Comparison of ENCODE assay signal across 13 cellular contexts in the genomic region with DNA sequence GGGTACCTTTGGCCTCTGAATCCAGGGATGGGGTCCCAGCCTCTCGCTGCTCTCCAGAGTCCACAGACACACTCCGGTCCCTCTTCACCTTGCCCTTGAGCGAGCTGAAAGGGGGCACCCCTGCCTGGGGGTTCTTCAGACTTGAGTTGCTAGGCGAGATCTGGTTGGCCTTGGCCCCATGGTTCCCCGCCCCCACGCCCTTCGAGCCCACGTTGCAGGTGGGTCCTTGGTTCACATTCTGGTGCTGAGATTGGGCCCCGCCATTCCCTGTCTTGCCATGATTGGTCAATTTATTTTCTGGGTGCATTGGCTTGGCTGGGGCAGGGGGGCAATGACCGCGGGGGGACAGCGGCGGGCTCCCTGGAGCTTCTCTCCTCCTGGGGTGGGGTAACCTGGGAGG. TPM values are rescaled to one million over a fixed set of nuclear protein-coding genes. Genes with fewer than 3 reads are reported as not detected.
A peak's percentile ranks its signal among the peaks of the same experiment; 100 is the strongest.
DNase-seq lines count a peak whose midpoint lies in the region; ATAC-seq, FAIRE-seq and TF ChIP-seq lines count a peak whose summit lies in the region.
"Had no signal": no experiment of that assay in that cellular context is flagged by ENCODE, and none has a peak within 500 bp of the region (broad histone marks: within the 10 kb centered on the region; RNA-seq: fewer than 3 reads in every experiment).

No MANE protein-coding gene starts in this region.

- H3K4me1 ChIP-seq in breast epithelium (peaks cover 40 to 49% of the 10 kb centered on the region in 2 donors), H1 (replicated peaks in 1 of 4; ENCODE audit: control insufficient read depth in 3 of 4, insufficient read depth in 4 of 4, low read length in 3 of 4) (peaks cover 4 to 48% (median 40%) of the 10 kb centered on the region in 4 experiments)

- intact Hi-C loops in breast epithelium (cut with DNase I; ENCODE audit: low total_unique reads), result no loop called here
- intact Hi-C loops in MCF 10A (cut with micrococcal nuclease), result loop anchor here (5.0 kb wide), 1 partner anchor 116 kb away; a partner anchor contains a TSS
- intact Hi-C loops in natural killer cell (cut with micrococcal nuclease), result no loop called here

- H3K23me2 ChIP-seq in H1 (ENCODE audit: low read depth, low read length), result peaks cover 19% of the 10 kb centered on the region

- no peaks in the 10 kb centered on the region for H3K9me3 ChIP-seq in breast epithelium
- H3K9me3 ChIP-seq in H1 (ENCODE audit: insufficient read depth in 2 of 2, low read depth in 1 of 2, low read length in 1 of 2), result no peaks in the 10 kb centered on the region

- peaks cover 4% of the 10 kb centered on the region for H3K36me3 ChIP-seq in breast epithelium
- H3K36me3 ChIP-seq in H1 (ENCODE audit: control insufficient read depth in 2 of 4, insufficient read depth in 4 of 4, low read length in 3 of 4), result peaks cover 11 to 29% (median 22%) of the 10 kb centered on the region in 4 experiments; a peak in 7 of 8 replicates

- H3K23ac ChIP-seq in H1 (ENCODE audit: insufficient read length), result no peak overlapping the region

- peak overlapping the region; percentile 90; the same call in 1 of the 2 replicates for H2BK20ac ChIP-seq in H1 (ENCODE audit: low read length)

- 76% methylated on average over 9 of the region's 13 CpGs; no CpG with 5 or more reads in 1 of the 2 experiments for WGBS in H1 (ENCODE audit: extremely low coverage in 1 of 2, insufficient coverage in 1 of 2, insufficient read length in 1 of 2, insufficient replicate concordance in 2 of 2, low coverage in 1 of 2, low lambda C conversion rate in 2 of 2, missing lambda C conversion rate in 1 of 2), 2 experiments

- DNase-seq in breast epithelium (ENCODE audit: low spot score in 2 of 2) (no peak), MCF 10A (ENCODE audit: unreplicated experiment) (no peak), H1 (ENCODE audit: low read depth in 1 of 2, low spot score in 2 of 2) (no peak), natural killer cell (no peak), ureter (ENCODE audit: low spot score) (peak; percentile 46), caudate nucleus (lab: John Stamatoyannopoulos, UW) (no peak)
- DNase-seq in stimulated activated naive B cell treated with anti-CD40 and anti-IgM and Interleukin-4, amounts not matched to agents 10 μg/mL and 1 μg/mL and 100 μg/mL, for 72 hours, result no peak
- DNase-seq: activated T-cell treated with anti-CD3 and anti-CD28 coated beads, Interleukin-2, amount 50 U/mL, for 48 hours; AML-193; NCI-H187 treated with DMSO at 0.1 percent for 48 hours; stimulated activated naive CD8-positive, alpha-beta T cell treated with anti-CD3 and anti-CD28 coated beads, Interleukin-15, amount 100 ng/mL, for 72 hours had no signal

- H3K36me3 Mint-ChIP-seq in MCF 10A (ENCODE audit: insufficient read depth, unreplicated experiment) (peaks cover 56% of the 10 kb centered on the region), natural killer cell (peaks cover 11% of the 10 kb centered on the region)
- peaks cover 15 to 19% of the 10 kb centered on the region in 2 donors for H3K36me3 Mint-ChIP-seq in stimulated activated naive B cell treated with anti-CD40 and anti-IgM and Interleukin-4, amounts not matched to agents 10 μg/mL and 1 μg/mL and 100 μg/mL, for 72 hours

- peak overlapping the region; percentile 92 for H2AK5ac ChIP-seq in H1 (ENCODE audit: low read depth, low read length)

- H3K4me1 Mint-ChIP-seq in MCF 10A (ENCODE audit: insufficient read depth, unreplicated experiment), result peaks cover 52% of the 10 kb centered on the region
- H3K4me1 Mint-ChIP-seq in natural killer cell, result peaks cover 40 to 60% of the 10 kb centered on the region in 2 donors
- H3K4me1 Mint-ChIP-seq in stimulated activated naive B cell treated with anti-CD40 and anti-IgM and Interleukin-4, amounts not matched to agents 10 μg/mL and 1 μg/mL and 100 μg/mL, for 72 hours, result peaks cover 42 to 60% of the 10 kb centered on the region in 2 donors

- no peak overlapping the region for H3K4ac ChIP-seq in H1 (replicated peaks; ENCODE audit: insufficient read length, low read depth, low read length)

- peak overlapping the region; percentile 85 for H2BK12ac ChIP-seq in H1 (ENCODE audit: low read depth, low read length)

- H3K27ac Mint-ChIP-seq in MCF 10A (ENCODE audit: low read depth, unreplicated experiment) (no peak overlapping the region), natural killer cell (peak overlapping the region; percentile 86 to 90)
- H3K27ac Mint-ChIP-seq in stimulated activated naive B cell treated with anti-CD40 and anti-IgM and Interleukin-4, amounts not matched to agents 10 μg/mL and 1 μg/mL and 100 μg/mL, for 72 hours, result no peak overlapping the region
- H3K27ac Mint-ChIP-seq: dendritic cell treated with granulocyte-macrophage colony-stimulating factor and Interleukin-4, amounts not matched to agents 40 ng/mL and 50 ng/mL, for 4 days had no signal

- H3K56ac ChIP-seq in H1 (replicated peaks; ENCODE audit: insufficient read length, low read depth, low read length), result no peak overlapping the region

- no peak overlapping the region; the same call in 1 of the 2 replicates for H4K8ac ChIP-seq in H1 (ENCODE audit: extremely low read depth, insufficient read depth, low read length)

- H3K14ac ChIP-seq in H1 (ENCODE audit: insufficient read length), result no peak overlapping the region

- TF ChIP-seq POLR2A in breast epithelium (IDR thresholded peaks at IDR 0.05), result no peak
- TF ChIP-seq POLR2A in H1 (IDR thresholded peaks at IDR 0.05; ENCODE audit: control extremely low read depth in 1 of 2, low read depth in 2 of 2, low read length in 2 of 2), result no peak

- H3K9me3 Mint-ChIP-seq in MCF 10A (ENCODE audit: unreplicated experiment), result no peaks in the 10 kb centered on the region
- H3K9me3 Mint-ChIP-seq in natural killer cell, result no peaks in the 10 kb centered on the region
- no peaks in the 10 kb centered on the region for H3K9me3 Mint-ChIP-seq in stimulated activated naive B cell treated with anti-CD40 and anti-IgM and Interleukin-4, amounts not matched to agents 10 μg/mL and 1 μg/mL and 100 μg/mL, for 72 hours
- H3K9me3 Mint-ChIP-seq: dendritic cell treated with granulocyte-macrophage colony-stimulating factor and Interleukin-4, amounts not matched to agents 40 ng/mL and 50 ng/mL, for 4 days; stimulated activated naive CD8-positive, alpha-beta T cell treated with anti-CD3 and anti-CD28 coated beads, Interleukin-15, amount 100 ng/mL, for 72 hours had no signal

- H3K18ac ChIP-seq in H1 (ENCODE audit: extremely low read depth, low read length), result peak overlapping the region; percentile 84; the same call in 1 of the 2 replicates

- 0 out of 2 replicates have a peak overlapping the region, but pooled peaks have one; percentile 76 for H2BK5ac ChIP-seq in H1 (ENCODE audit: low read depth, low read length)

- no peak overlapping the region for H4K5ac ChIP-seq in H1 (ENCODE audit: insufficient read length, low read depth, low read length)

- TF ChIP-seq CTCF in breast epithelium (IDR thresholded peaks at IDR 0.05) (no peak), MCF 10A (IDR thresholded peaks at IDR 0.05; ENCODE audit: unreplicated experiment) (no peak), H1 (IDR thresholded peaks at IDR 0.05; ENCODE audit: control extremely low read depth in 1 of 3, insufficient read depth in 1 of 3, low read depth in 1 of 3, low read length in 3 of 3) (no peak), natural killer cell (IDR thresholded peaks at IDR 0.05) (no peak)

- H3K27me3 ChIP-seq in breast epithelium (no peaks in the 10 kb centered on the region), H1 (replicated peaks in 1 of 4; ENCODE audit: control insufficient read depth in 3 of 4, extremely low read depth in 1 of 4, insufficient read depth in 3 of 4, low read length in 3 of 4) (no peaks in the 10 kb centered on the region)

- H3K4me3 ChIP-seq in breast epithelium (no peak overlapping the region), H1 (ENCODE audit: extremely low read depth in 1 of 4, insufficient read depth in 2 of 4, low read depth in 3 of 4, low read length in 4 of 4) (peak overlapping the region in 1 of 4 experiments; percentile 61; a peak in 2 of 8 replicates)

- TF ChIP-seq RAD21 in H1 (IDR thresholded peaks at IDR 0.05 in 1 of 2, conservative IDR thresholded peaks at IDR 0.05 in 1 of 2; ENCODE audit: low read depth in 2 of 2, low read length in 2 of 2), result no peak

- H4K91ac ChIP-seq in H1 (replicated peaks; ENCODE audit: insufficient read length, low read length), result peak overlapping the region; percentile 5

- FAIRE-seq in H1 (lab: Jason Lieb, UNC), result no peak

- POLR2A ChIA-PET in MCF 10A (lab: Yijun Ruan, JAX), result interaction anchor here (0.6 to 1.3 kb wide), 3 partner anchors 35 to 648 kb away, joined by 3 to 4 read pairs (median 3); a partner anchor contains a TSS
- POLR2A ChIA-PET in H1 (lab: Charles Lee; ENCODE audit: partially characterized antibody), result interaction anchor here (1.0 to 10.7 kb wide), 7 partner anchors 10 to 303 kb away, joined by 3 to 101 read pairs (median 6); a partner anchor contains a TSS

- peaks cover 7% of the 10 kb centered on the region; the same call in 1 of the 2 replicates for H3K79me1 ChIP-seq in H1 (ENCODE audit: low read depth, low read length)

- peak overlapping the region; percentile 92; the same call in 1 of the 2 replicates for H2BK15ac ChIP-seq in H1 (ENCODE audit: low read length)

- H3K4me2 ChIP-seq in H1 (ENCODE audit: insufficient read depth in 1 of 2, low read depth in 2 of 2, low read length in 2 of 2), result peak overlapping the region; percentile 86 to 92; a peak in 3 of 4 replicates

- peaks cover 2 to 16% of the 10 kb centered on the region in 2 experiments for H4K20me1 ChIP-seq in H1 (replicated peaks in 1 of 2; ENCODE audit: control insufficient read depth in 1 of 2, insufficient read depth in 2 of 2, low read length in 2 of 2)

- no peak for TF ChIP-seq EP300 in H1 (IDR thresholded peaks at IDR 0.05; ENCODE audit: borderline replicate concordance in 1 of 2, low read depth in 2 of 2, low read length in 2 of 2)

- H3K79me2 ChIP-seq in H1 (ENCODE audit: control insufficient read depth in 1 of 2, insufficient read depth in 2 of 2, low read length in 2 of 2), result peaks cover 4 to 66% of the 10 kb centered on the region in 2 experiments

- ATAC-seq in natural killer cell (no peak), GM19035 (IDR thresholded peaks at IDR 0.05; ENCODE audit: unreplicated experiment) (no peak)
- no peak for ATAC-seq in stimulated activated naive B cell treated with anti-CD40 and anti-IgM and Interleukin-4, amounts not matched to agents 10 μg/mL and 1 μg/mL and 100 μg/mL, for 72 hours (replicated peaks)
- ATAC-seq: stimulated activated naive CD8-positive, alpha-beta T cell treated with anti-CD3 and anti-CD28 coated beads, Interleukin-15, amount 100 ng/mL, for 72 hours had no signal

- H3K9ac ChIP-seq in H1 (replicated peaks in 1 of 4; ENCODE audit: extremely low read depth in 1 of 4, low read depth in 3 of 4, low read length in 3 of 4), result no peak overlapping the region

- H2AFZ ChIP-seq in H1 (ENCODE audit: low read length), result no peak overlapping the region

- peak overlapping the region; percentile 5 for H2BK120ac ChIP-seq in H1 (replicated peaks; ENCODE audit: low read depth, low read length)

- H3K27me3 Mint-ChIP-seq in MCF 10A (ENCODE audit: insufficient read depth, unreplicated experiment), result no peaks in the 10 kb centered on the region
- H3K27me3 Mint-ChIP-seq in natural killer cell (ENCODE audit: low read depth in 2 of 2), result no peaks in the 10 kb centered on the region
- H3K27me3 Mint-ChIP-seq in stimulated activated naive B cell treated with anti-CD40 and anti-IgM and Interleukin-4, amounts not matched to agents 10 μg/mL and 1 μg/mL and 100 μg/mL, for 72 hours, result no peaks in the 10 kb centered on the region
- H3K27me3 Mint-ChIP-seq: stimulated activated naive CD8-positive, alpha-beta T cell treated with anti-CD3 and anti-CD28 coated beads, Interleukin-15, amount 100 ng/mL, for 72 hours had no signal

- H3K27ac ChIP-seq in breast epithelium (peak overlapping the region; percentile 96 to 100), H1 (ENCODE audit: low read depth, low read length) (no peak overlapping the region), caudate nucleus (ENCODE audit: low read depth, low read length) (no peak overlapping the region)

- H3K4me3 Mint-ChIP-seq in MCF 10A (ENCODE audit: unreplicated experiment), result no peak overlapping the region
- no peak overlapping the region for H3K4me3 Mint-ChIP-seq in natural killer cell
- no peak overlapping the region for H3K4me3 Mint-ChIP-seq in stimulated activated naive B cell treated with anti-CD40 and anti-IgM and Interleukin-4, amounts not matched to agents 10 μg/mL and 1 μg/mL and 100 μg/mL, for 72 hours
- H3K4me3 Mint-ChIP-seq: dendritic cell treated with granulocyte-macrophage colony-stimulating factor and Interleukin-4, amounts not matched to agents 40 ng/mL and 50 ng/mL, for 4 days had no signal

- no TSS peak for BruUV-seq in MCF 10A (replicated peaks; lab: Mats Ljungman, UMichigan)

- CTCF ChIA-PET in MCF 10A (lab: Yijun Ruan, JAX), result interaction anchor here (0.7 to 1.8 kb wide), 9 partner anchors 9 to 313 kb away, joined by 3 to 7 read pairs (median 4); a partner anchor contains a TSS
- CTCF ChIA-PET in H1 (lab: Charles Lee; ENCODE audit: partially characterized antibody), result interaction anchor here (0.6 to 3.6 kb wide), 14 partner anchors 9 to 219 kb away, joined by 3 to 23 read pairs (median 4); a partner anchor contains a TSS

RNA-seq across cellular contexts. Expression of a gene that starts 17.5 kb away (rescaled TPM):
- 10 to 100 TPM; 13.2 to 15.4 (median 13.3) TPM for total RNA-seq in breast epithelium
- 91.6 and 121 TPM in 2 replicates for total RNA-seq in MCF 10A (2022)
- 57.8 and 58.2 TPM in 2 replicates for total RNA-seq in H1 (2021; fragmentation: NEBNext Ultra II Directional; extraction: Animal tissue kit (Norgen Biotek cat#: 25700))
- 6.2 and 15.7 TPM in 2 replicates for polyA plus RNA-seq in H1 (2011; rRNA removed)
- polyA plus RNA-seq in H1 (2011; cell fraction: cytosol; rRNA removed), result 4.4 TPM
- polyA plus RNA-seq in H1 (2011; cell fraction: nucleus; rRNA removed), result 29.6 TPM
- 40.7 to 56.9 TPM (median 45.3 TPM) in 4 replicates for polyA plus RNA-seq in H1 (2012, experiment 1 of 2)
- polyA plus RNA-seq in H1 (2012, experiment 2 of 2), result 18.6 TPM
- polyA plus RNA-seq in H1 (2013, experiment 1 of 2), result 62.5 TPM
- polyA plus RNA-seq in H1 (2013, experiment 2 of 2), result 58.3 TPM
- 4.8 and 6.3 TPM in 2 replicates for polyA minus RNA-seq in H1 (2011; rRNA and poly(A)+ RNA removed)
- polyA minus RNA-seq in H1 (2011; cell fraction: cytosol; rRNA and poly(A)+ RNA removed), result 31.1 TPM
- polyA minus RNA-seq in H1 (2011; cell fraction: nucleus; rRNA and poly(A)+ RNA removed), result 20.6 TPM
- 100 to 1,000 TPM; 221 to 255 (median 234) TPM for total RNA-seq in natural killer cell
- total RNA-seq in ureter, result 87.8 TPM

RNA-seq across cellular contexts. Expression of a gene that starts 24.6 kb away (rescaled TPM):
- not detected for total RNA-seq in breast epithelium
- total RNA-seq in MCF 10A (2022), result not detected in 2 replicates
- total RNA-seq in H1 (2021; fragmentation: NEBNext Ultra II Directional; extraction: Animal tissue kit (Norgen Biotek cat#: 25700)), result not detected in 2 replicates
- polyA plus RNA-seq in H1 (2011; rRNA removed), result not detected in 2 replicates
- polyA plus RNA-seq in H1 (2011; cell fraction: cytosol; rRNA removed), result not detected
- not detected for polyA plus RNA-seq in H1 (2011; cell fraction: nucleus; rRNA removed)
- not detected in 4 replicates for polyA plus RNA-seq in H1 (2012, experiment 1 of 2)
- not detected for polyA plus RNA-seq in H1 (2012, experiment 2 of 2)
- not detected for polyA plus RNA-seq in H1 (2013, experiment 1 of 2)
- not detected for polyA plus RNA-seq in H1 (2013, experiment 2 of 2)
- not detected in 2 replicates for polyA minus RNA-seq in H1 (2011; rRNA and poly(A)+ RNA removed)
- polyA minus RNA-seq in H1 (2011; cell fraction: cytosol; rRNA and poly(A)+ RNA removed), result not detected
- polyA minus RNA-seq in H1 (2011; cell fraction: nucleus; rRNA and poly(A)+ RNA removed), result not detected
- total RNA-seq in natural killer cell, result 1 to 10 TPM in 1 of 3 donors, under 1 TPM in 2; 0.56 to 1.3 (median 0.86) TPM
- total RNA-seq in ureter, result not detected

RNA-seq across cellular contexts. Expression of a gene that starts 47.8 kb away (rescaled TPM):
- not detected for total RNA-seq in breast epithelium
- not detected in 2 replicates for total RNA-seq in MCF 10A (2022)
- total RNA-seq in H1 (2021; fragmentation: NEBNext Ultra II Directional; extraction: Animal tissue kit (Norgen Biotek cat#: 25700)), result not detected in 2 replicates
- 0.76 and 1.8 TPM in 2 replicates for polyA plus RNA-seq in H1 (2011; rRNA removed)
- 0.34 TPM for polyA plus RNA-seq in H1 (2011; cell fraction: cytosol; rRNA removed)
- polyA plus RNA-seq in H1 (2011; cell fraction: nucleus; rRNA removed), result 0.43 TPM
- 0.36 to 0.88 TPM (median 0.56 TPM) in 4 replicates for polyA plus RNA-seq in H1 (2012, experiment 1 of 2)
- 0.21 TPM for polyA plus RNA-seq in H1 (2012, experiment 2 of 2)
- polyA plus RNA-seq in H1 (2013, experiment 1 of 2), result 0.65 TPM
- polyA plus RNA-seq in H1 (2013, experiment 2 of 2), result 0.37 TPM
- polyA minus RNA-seq in H1 (2011; rRNA and poly(A)+ RNA removed), result not detected in 2 replicates
- polyA minus RNA-seq in H1 (2011; cell fraction: cytosol; rRNA and poly(A)+ RNA removed), result not detected
- not detected for polyA minus RNA-seq in H1 (2011; cell fraction: nucleus; rRNA and poly(A)+ RNA removed)
- under 1 TPM in 2 of 3 donors, not detected in 1; 0.40 to 0.41 TPM for total RNA-seq in natural killer cell
- 240 TPM for total RNA-seq in ureter

Comparison
In these comparisons a context has a peak if more than half of its experiments do, and no peak if none do; other contexts are left out.
1. H3K27ac ChIP-seq: peak in breast epithelium (2 of 2); none in H1 (single experiment) and caudate nucleus (single experiment).
2. H3K27ac Mint-ChIP-seq: peak in natural killer cell (2 of 2); none in MCF 10A (single experiment) and stimulated activated naive B cell treated with anti-CD40 and anti-IgM and Interleukin-4, amounts not matched to agents 10 μg/mL and 1 μg/mL and 100 μg/mL, for 72 hours (single experiment).
3. RNA of a gene that starts 47.8 kb away (total RNA-seq): 240 TPM in ureter (single experiment); 0.40 to 0.41 TPM in natural killer cell, not detected in H1, not detected in breast epithelium and not detected in MCF 10A; every median in the first group is over 100 times any median in the second.